9 cellular contexts compared by ENCODE assay signal in the genomic region with DNA sequence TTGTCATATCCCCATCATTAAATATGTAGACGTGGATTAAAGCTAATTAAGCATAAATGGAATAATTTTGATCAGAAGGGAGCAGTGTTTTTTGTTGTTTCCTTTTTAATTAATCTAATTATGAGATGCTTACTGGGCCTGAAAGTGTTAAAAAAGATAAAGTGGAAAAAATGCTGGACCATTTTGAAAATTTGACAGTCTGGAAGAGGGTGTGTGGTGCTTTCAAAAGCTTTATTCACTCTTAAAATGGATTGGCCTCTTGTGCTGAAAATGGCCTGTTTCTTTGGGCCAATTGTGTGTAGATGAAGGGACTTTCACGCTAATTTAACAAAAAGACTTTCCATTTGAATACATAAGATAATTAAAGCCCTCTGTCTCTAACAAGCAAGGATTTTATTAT. TPM values are rescaled to one million over a fixed set of nuclear protein-coding genes. Genes with fewer than 3 reads are reported as not detected.
DNase-seq lines count a peak whose midpoint lies in the region; ATAC-seq and TF ChIP-seq lines count a peak whose summit lies in the region.
"Had no signal": no experiment of that assay in that cellular context is flagged by ENCODE, and none has a peak within 500 bp of the region (broad histone marks: within the 10 kb centered on the region; RNA-seq: fewer than 3 reads in every experiment).

No MANE protein-coding gene starts in this region.

- no peaks in the 10 kb centered on the region for H3K9me3 Mint-ChIP-seq in IgD-negative memory B cell

- peaks cover 66% of the 10 kb centered on the region for H3K79me2 ChIP-seq in ACC112 (ENCODE audit: control insufficient read depth, insufficient read depth, low read length, unreplicated experiment)

- no peak overlapping the region for H2AFZ ChIP-seq in ACC112 (ENCODE audit: low read length, unreplicated experiment)

- H3K27ac ChIP-seq in ACC112 (ENCODE audit: low read depth, low read length) (peak overlapping the region; percentile 61), muscle layer of duodenum (ENCODE audit: low read length) (peak overlapping the region; percentile 97)

- DNase-seq in choroid plexus epithelial cell (ENCODE audit: low read depth) (no peak), NCI-H1436 treated with DMSO at 0.1 percent for 48 hours (lab: John Stamatoyannopoulos, UW) (no peak), cortex of kidney (lab: John Stamatoyannopoulos, UW) (no peak), GM20000 (ENCODE audit: low spot score) (no peak)
- DNase-seq: NCI-H1417 treated with DMSO at 0.1 percent for 48 hours had no signal

- peak overlapping the region; percentile 46 to 94 (median 89) for H3K27ac Mint-ChIP-seq in IgD-negative memory B cell

- no peaks in the 10 kb centered on the region for H3K27me3 Mint-ChIP-seq in IgD-negative memory B cell

- no peaks in the 10 kb centered on the region for H3K27me3 ChIP-seq in ACC112 (ENCODE audit: insufficient read depth, low read length)
- no peaks in the 10 kb centered on the region for H3K27me3 ChIP-seq in muscle layer of duodenum (ENCODE audit: low read depth, low read length)

- H3K9me3 ChIP-seq in muscle layer of duodenum (ENCODE audit: control insufficient read depth in 1 of 2, low read length in 2 of 2) = no peaks in the 10 kb centered on the region

- peak overlapping the region; percentile 79 to 96 (median 90) for H3K4me3 Mint-ChIP-seq in IgD-negative memory B cell

- no peaks in the 10 kb centered on the region for H3K36me3 Mint-ChIP-seq in IgD-negative memory B cell

- peaks cover 50 to 65% (median 58%) of the 10 kb centered on the region in 3 donors for H3K4me1 Mint-ChIP-seq in IgD-negative memory B cell

- no peak for ATAC-seq in HG02623 (IDR thresholded peaks at IDR 0.05; ENCODE audit: unreplicated experiment)

- peaks cover 25% of the 10 kb centered on the region for H3K4me1 ChIP-seq in ACC112 (ENCODE audit: control insufficient read depth, insufficient read depth, low read length, unreplicated experiment)
- peaks cover 35 to 57% of the 10 kb centered on the region in 2 donors for H3K4me1 ChIP-seq in muscle layer of duodenum (ENCODE audit: control insufficient read depth in 1 of 2, insufficient read depth in 2 of 2, low read length in 2 of 2)

- H3K4me3 ChIP-seq in ACC112 (ENCODE audit: low read depth, low read length) = peak overlapping the region; percentile 94
- peak overlapping the region; percentile 69 for H3K4me3 ChIP-seq in choroid plexus epithelial cell (ENCODE audit: low read depth, low read length)
- peak overlapping the region; percentile 92 to 99 for H3K4me3 ChIP-seq in muscle layer of duodenum (ENCODE audit: low read depth in 1 of 2, low read length in 2 of 2)

- H3K36me3 ChIP-seq in ACC112 (ENCODE audit: insufficient read depth, low read length) (no peaks in the 10 kb centered on the region), muscle layer of duodenum (ENCODE audit: control insufficient read depth in 1 of 2, insufficient read depth in 2 of 2, low read length in 2 of 2) (no peaks in the 10 kb centered on the region)

- TF ChIP-seq CTCF in choroid plexus epithelial cell (conservative IDR thresholded peaks at IDR 0.05; ENCODE audit: low read depth, low read length) (no peak), GM20000 (IDR thresholded peaks at IDR 0.05; ENCODE audit: extremely low read depth, missing control alignments) (no peak)

RNA-seq across cellular contexts. Expression of a gene that starts 1.8 kb away (rescaled TPM):
- polyA plus RNA-seq in IgD-negative memory B cell = 143 TPM
